ENCODE assay signal across 31 cellular contexts in genomic region chr9:27660148-27660547, GRCh38.
DNase-seq lines count a peak whose midpoint lies in the region; ATAC-seq and TF ChIP-seq lines count a peak whose summit lies in the region.
"Had no signal": no experiment of that assay in that cellular context is flagged by ENCODE, and none has a peak within 500 bp of the region (broad histone marks: within the 10 kb centered on the region; RNA-seq: fewer than 3 reads in every experiment).

No MANE protein-coding gene starts in this region.

- H3K36me3 ChIP-seq in BLaER1: no peaks in the 10 kb centered on the region
- no peaks in the 10 kb centered on the region for H3K36me3 ChIP-seq in BLaER1 treated with 17β-estradiol and CSF1 and Interleukin-3, amounts not matched to agents 10 nM and 100 nM
- no peaks in the 10 kb centered on the region for H3K36me3 ChIP-seq in hepatocyte (replicated peaks; ENCODE audit: insufficient read depth, low read depth)
- H3K36me3 ChIP-seq: BE2C had no signal

- no peak overlapping the region for H3K4me3 ChIP-seq in BLaER1
- H3K4me3 ChIP-seq in BLaER1 treated with 17β-estradiol and CSF1 and Interleukin-3, amounts not matched to agents 10 nM and 100 nM: no peak overlapping the region
- no peak overlapping the region for H3K4me3 ChIP-seq in hepatocyte
- H3K4me3 ChIP-seq: A549 had no signal

- H3K4me1 ChIP-seq in BLaER1: peaks cover 23% of the 10 kb centered on the region
- H3K4me1 ChIP-seq in BLaER1 treated with 17β-estradiol and CSF1 and Interleukin-3, amounts not matched to agents 10 nM and 100 nM: peaks cover 10 to 32% (median 24%) of the 10 kb centered on the region in 10 experiments
- peaks cover under 1% of the 10 kb centered on the region for H3K4me1 ChIP-seq in hepatocyte (ENCODE audit: insufficient read depth)
- H3K4me1 ChIP-seq: A549, BE2C, Caco-2 had no signal

- H3K9me3 ChIP-seq in BLaER1 (no peaks in the 10 kb centered on the region), hepatocyte (ENCODE audit: low read depth) (no peaks in the 10 kb centered on the region)
- peaks cover 0 to 12% (median 4%) of the 10 kb centered on the region in 11 experiments; a peak in 6 of 22 replicates for H3K9me3 ChIP-seq in BLaER1 treated with 17β-estradiol and CSF1 and Interleukin-3, amounts not matched to agents 10 nM and 100 nM (replicated peaks in 1 of 11)
- H3K9me3 ChIP-seq: A549, BE2C, Caco-2 had no signal

- 84% methylated on average over 4 of the region's 4 CpGs for WGBS in hepatocyte (ENCODE audit: low lambda C conversion rate, missing lambda C conversion rate)

- peak; percentile 75 for ATAC-seq in left lobe of liver
- no peak for ATAC-seq in left ventricle myocardium superior
- ATAC-seq: CD8-positive, alpha-beta T cell had no signal

- H3K4me2 ChIP-seq in BLaER1 (peak overlapping the region; percentile 78), hepatocyte (no peak overlapping the region)
- peak overlapping the region in 9 of 11 experiments; percentile 7 to 78 (median 69); a peak in 16 of 22 replicates for H3K4me2 ChIP-seq in BLaER1 treated with 17β-estradiol and CSF1 and Interleukin-3, amounts not matched to agents 10 nM and 100 nM
- H3K4me2 ChIP-seq: A549 had no signal

- H4K20me1 ChIP-seq in BLaER1 (no peaks in the 10 kb centered on the region), hepatocyte (ENCODE audit: insufficient read depth, poor library complexity, severe bottlenecking) (no peaks in the 10 kb centered on the region)
- no peaks in the 10 kb centered on the region for H4K20me1 ChIP-seq in BLaER1 treated with 17β-estradiol and CSF1 and Interleukin-3, amounts not matched to agents 10 nM and 100 nM

- H3K79me2 ChIP-seq in hepatocyte: no peaks in the 10 kb centered on the region

- H3K27me3 ChIP-seq in BLaER1 (no peaks in the 10 kb centered on the region), hepatocyte (no peaks in the 10 kb centered on the region)
- no peaks in the 10 kb centered on the region for H3K27me3 ChIP-seq in BLaER1 treated with 17β-estradiol and CSF1 and Interleukin-3, amounts not matched to agents 10 nM and 100 nM

- no peak for TF ChIP-seq CTCF in hepatocyte (IDR thresholded peaks at IDR 0.05; ENCODE audit: poor library complexity)

- H3K27ac ChIP-seq in BLaER1 (peak overlapping the region; percentile 49; the same call in 1 of the 2 replicates), hepatocyte (peak overlapping the region; percentile 18)
- peak overlapping the region in 4 of 11 experiments; percentile 9 to 36 (median 22); a peak in 3 of 22 replicates for H3K27ac ChIP-seq in BLaER1 treated with 17β-estradiol and CSF1 and Interleukin-3, amounts not matched to agents 10 nM and 100 nM
- H3K27ac ChIP-seq: 22Rv1, A549, C4-2B had no signal

- no peak overlapping the region for H3K9ac ChIP-seq in BLaER1
- no peak overlapping the region for H3K9ac ChIP-seq in BLaER1 treated with 17β-estradiol and CSF1 and Interleukin-3, amounts not matched to agents 10 nM and 100 nM

- H2AFZ ChIP-seq in hepatocyte: no peak overlapping the region

- intact Hi-C loops in left ventricle myocardium superior (cut with micrococcal nuclease): no loop called here

- no peaks in the 10 kb centered on the region for H3K9me2 ChIP-seq in hepatocyte (replicated peaks; ENCODE audit: insufficient read depth)

- DNase-seq in hepatocyte (ENCODE audit: low spot score) (no peak), left lobe of liver (ENCODE audit: low spot score) (no peak), A172 (ENCODE audit: low spot score) (no peak), left ventricle myocardium superior (no peak), EL (no peak), NCI-H2081 (lab: John Stamatoyannopoulos, UW) (no peak)
- DNase-seq: 8988T; ACHN; AML-193; BE2C; C1 segment of cervical spinal cord; Caco-2; Calu3; CD4-positive, alpha-beta memory T cell; CD4-positive, alpha-beta T cell; CD4-positive, CD25-positive, alpha-beta regulatory T cell; CD8-positive, alpha-beta memory T cell; CD8-positive, alpha-beta T cell; COR-L47; DMS 273 treated with DMSO at 0.1 percent for 48 hours; DMS153; DMS53; DMS79; DMS79 treated with DMSO at 0.1 percent for 48 hours; DND-41; GDM1 had no signal
